ENCODE assay signal across 17 cellular contexts in genomic region chr1:202858789-202859414, GRCh38. TPM values are rescaled to one million over a fixed set of nuclear protein-coding genes. Genes with fewer than 3 reads are reported as not detected.
DNase-seq lines count a peak whose midpoint lies in the region; ATAC-seq and TF ChIP-seq lines count a peak whose summit lies in the region.
"Had no signal": no experiment of that assay in that cellular context is flagged by ENCODE, and none has a peak within 500 bp of the region (broad histone marks: within the 10 kb centered on the region; RNA-seq: fewer than 3 reads in every experiment).

No MANE protein-coding gene starts in this region.

- in situ Hi-C loops in transverse colon (cut with MboI; ENCODE audit: low pct_ligation_motif_present in 1 of 4, low pct_unique_long_range_greater_than_20kb in 1 of 4, low sequenced_read_pairs in 3 of 4) = no loop called here

- H3K27me3 ChIP-seq in HL-60 (ENCODE audit: insufficient read depth, poor library complexity, severe bottlenecking) = no peaks in the 10 kb centered on the region
- no peaks in the 10 kb centered on the region for H3K27me3 ChIP-seq in transverse colon

- intact Hi-C loops in Right ventricle myocardium inferior (cut with DNase I) (no loop called here), transverse colon (cut with DNase I; ENCODE audit: low total_unique reads) (no loop called here)

- peaks cover 19% of the 10 kb centered on the region for H3K36me3 Mint-ChIP-seq in neural crest cell (ENCODE audit: low read depth)
- H3K36me3 Mint-ChIP-seq in activated naive CD4-positive, alpha-beta T cell treated with anti-CD3 and anti-CD28 coated beads, Interleukin-2, amount 50 U/mL, for 72 hours = no peaks in the 10 kb centered on the region

- no peak for TF ChIP-seq CTCF in HL-60 (IDR thresholded peaks at IDR 0.05; ENCODE audit: insufficient read depth, low read length)
- TF ChIP-seq CTCF in neural crest cell (conservative IDR thresholded peaks at IDR 0.05) = no peak
- TF ChIP-seq CTCF in transverse colon (IDR thresholded peaks at IDR 0.05) = no peak
- TF ChIP-seq CTCF in GM10248 (IDR thresholded peaks at IDR 0.05; ENCODE audit: control extremely low read depth, extremely low read depth, low read depth, missing control alignments) = no peak

- H3K27ac Mint-ChIP-seq in neural crest cell (ENCODE audit: unreplicated experiment) = no peak overlapping the region
- H3K27ac Mint-ChIP-seq in activated naive CD4-positive, alpha-beta T cell treated with anti-CD3 and anti-CD28 coated beads, Interleukin-2, amount 50 U/mL, for 72 hours = no peak overlapping the region
- H3K27ac Mint-ChIP-seq: activated naive CD8-positive, alpha-beta T cell treated with anti-CD3 and anti-CD28 coated beads, Interleukin-2, amount 10 ng/mL, durations not matched to agents 7 days and 5 days; B cell; T-helper 2 cell treated with Interferon-gamma antibody and Interleukin-4, amounts not matched to agents 5 μg/mL and 100 μg/mL, for 36 hours had no signal

- POLR2A ChIA-PET in GM10248 (lab: Yijun Ruan, JAX) = no interaction called here

- H3K36me3 ChIP-seq in transverse colon = no peaks in the 10 kb centered on the region
- H3K36me3 ChIP-seq: thoracic aorta had no signal

- no peaks in the 10 kb centered on the region for H3K9me3 Mint-ChIP-seq in neural crest cell
- H3K9me3 Mint-ChIP-seq in activated naive CD4-positive, alpha-beta T cell treated with anti-CD3 and anti-CD28 coated beads, Interleukin-2, amount 50 U/mL, for 72 hours = no peaks in the 10 kb centered on the region
- H3K9me3 Mint-ChIP-seq: activated naive CD8-positive, alpha-beta T cell treated with anti-CD3 and anti-CD28 coated beads, Interleukin-2, amount 10 ng/mL, durations not matched to agents 7 days and 5 days; T-helper 2 cell treated with Interferon-gamma antibody and Interleukin-4, amounts not matched to agents 5 μg/mL and 100 μg/mL, for 36 hours had no signal

- peak overlapping the region; percentile 71 for H3K27ac ChIP-seq in HL-60 (replicated peaks)
- H3K27ac ChIP-seq in transverse colon = peak overlapping the region; percentile 29 to 58 (median 40)
- H3K27ac ChIP-seq: thoracic aorta had no signal

- peak overlapping the region; percentile 74 for H3K4me3 Mint-ChIP-seq in neural crest cell

- no peak for ATAC-seq in Right ventricle myocardium inferior
- no peak for ATAC-seq in activated naive CD4-positive, alpha-beta T cell treated with anti-CD3 and anti-CD28 coated beads, Interleukin-2, amount 50 U/mL, for 72 hours

- DNase-seq in HL-60 (ENCODE audit: low read depth in 1 of 2, low spot score in 1 of 2) = no peak
- DNase-seq in Right ventricle myocardium inferior (ENCODE audit: missing footprints) = peak; percentile 76
- no peak for DNase-seq in neural crest cell (ENCODE audit: low read depth, low spot score)
- peak; percentile 13 for DNase-seq in transverse colon
- no peak for DNase-seq in GM10248 (ENCODE audit: extremely low spot score)
- no peak for DNase-seq in activated naive CD4-positive, alpha-beta T cell treated with anti-CD3 and anti-CD28 coated beads, Interleukin-2, amount 50 U/mL, for 72 hours (ENCODE audit: low spot score in 2 of 2)
- DNase-seq in midbrain (lab: John Stamatoyannopoulos, UW) = no peak
- DNase-seq: activated naive CD8-positive, alpha-beta T cell treated with anti-CD3 and anti-CD28 coated beads, Interleukin-2, amount 10 ng/mL, durations not matched to agents 7 days and 5 days; DND-41; foreskin melanocyte; NCI-H1048; NCI-H2107; SHP77 treated with DMSO at 0.1 percent for 48 hours had no signal

- CTCF ChIA-PET in GM10248 (lab: Yijun Ruan, JAX) = interaction anchor here (0.9 to 1.9 kb wide), 5 partner anchors 10 to 142 kb away, joined by 3 to 5 read pairs (median 3); no protein-coding TSS in a partner anchor

- WGBS in transverse colon (ENCODE audit: low coverage in 1 of 2), 2 donors = 79% methylated on average over 9 of the region's 10 CpGs; no CpG with 5 or more reads in 1 of the 2 donors

- peaks cover 10 to 56% (median 24%) of the 10 kb centered on the region in 4 donors for H3K4me1 ChIP-seq in transverse colon

- no peak for TF ChIP-seq POLR2A in transverse colon (IDR thresholded peaks at IDR 0.05)

- H3K4me1 Mint-ChIP-seq in neural crest cell = peaks cover 18% of the 10 kb centered on the region

- H3K27me3 Mint-ChIP-seq in neural crest cell (ENCODE audit: low read depth) = no peaks in the 10 kb centered on the region

- H3K4me3 ChIP-seq in HL-60 (replicated peaks; ENCODE audit: insufficient read depth, low read length) = no peak overlapping the region
- no peak overlapping the region for H3K4me3 ChIP-seq in transverse colon
- H3K4me3 ChIP-seq: thoracic aorta had no signal

- TF ChIP-seq EP300 in transverse colon (IDR thresholded peaks at IDR 0.05; ENCODE audit: low read depth) = no peak

- H3K9me3 ChIP-seq in transverse colon = no peaks in the 10 kb centered on the region
- H3K9me3 ChIP-seq: thoracic aorta had no signal

RNA-seq across cellular contexts. Expression of gene RABIF, which starts 30.0 kb away (rescaled TPM):
- total RNA-seq in Right ventricle myocardium inferior (6.1 TPM), neural crest cell (13.5 and 14.1 TPM in 2 replicates), transverse colon (10 to 100 TPM in 1 of 4 donors, 1 to 10 TPM in 2, under 1 TPM in 1; 0.75 to 10.9 (median 4.9) TPM)
- 1 to 10 TPM; 8.1 to 8.8 TPM for total RNA-seq in activated naive CD4-positive, alpha-beta T cell treated with anti-CD3 and anti-CD28 coated beads, Interleukin-2, amount 50 U/mL, for 72 hours

RNA-seq across cellular contexts. Expression of gene PCAT6, which starts 48.1 kb away (rescaled TPM):
- total RNA-seq in Right ventricle myocardium inferior (0.54 TPM), neural crest cell (4.5 and 5.7 TPM in 2 replicates), transverse colon (not detected)
- 1 to 10 TPM in 1 of 2 donors, not detected in 1; 3.9 TPM for total RNA-seq in activated naive CD4-positive, alpha-beta T cell treated with anti-CD3 and anti-CD28 coated beads, Interleukin-2, amount 50 U/mL, for 72 hours
- total RNA-seq: bronchial epithelial cell, thoracic aorta had no signal

RNA-seq across cellular contexts. Expression of gene KDM5B, which starts 50.7 kb away (rescaled TPM):
- total RNA-seq in Right ventricle myocardium inferior = 10.8 TPM
- 158 TPM in 2 replicates for total RNA-seq in neural crest cell
- 100 to 1,000 TPM in 1 of 4 donors, 10 to 100 TPM in 3; 50.5 to 104 (median 71.7) TPM for total RNA-seq in transverse colon
- total RNA-seq in activated naive CD4-positive, alpha-beta T cell treated with anti-CD3 and anti-CD28 coated beads, Interleukin-2, amount 50 U/mL, for 72 hours = 10 to 100 TPM; 47.8 to 82.2 TPM

Comparison
In these comparisons a context has a peak if more than half of its experiments do, and no peak if none do; other contexts are left out.
1. DNase-seq: peak in Right ventricle myocardium inferior (single experiment) and transverse colon (single experiment); none in HL-60 (0 of 2), neural crest cell (single experiment), GM10248 (single experiment), activated naive CD4-positive, alpha-beta T cell treated with anti-CD3 and anti-CD28 coated beads, Interleukin-2, amount 50 U/mL, for 72 hours (0 of 2) and midbrain (single experiment).